Comparison of ENCODE assay signal across 15 cellular contexts in genomic region chr4:101123231-101123630, GRCh38.
DNase-seq lines count a peak whose midpoint lies in the region; ATAC-seq, FAIRE-seq and TF ChIP-seq lines count a peak whose summit lies in the region.
"Had no signal": no experiment of that assay in that cellular context is flagged by ENCODE, and none has a peak within 500 bp of the region (broad histone marks: within the 10 kb centered on the region; RNA-seq: fewer than 3 reads in every experiment).

No MANE protein-coding gene starts in this region.

- H3K4me3 Mint-ChIP-seq in activated CD8-positive, alpha-beta T cell treated with anti-CD3 and anti-CD28 coated beads for 36 hours: no peak overlapping the region
- H3K4me3 Mint-ChIP-seq in activated CD8-positive, alpha-beta T cell treated with anti-CD3 and anti-CD28 coated beads, Interleukin-2, amount 10 ng/mL, durations not matched to agents 7 days and 5 days: no peak overlapping the region
- no peak overlapping the region for H3K4me3 Mint-ChIP-seq in activated T-helper 17 cell treated with anti-CD3 and anti-CD28 coated beads, Interleukin-2, amount 50 U/mL, for 72 hours
- no peak overlapping the region for H3K4me3 Mint-ChIP-seq in nephron progenitor cell
- H3K4me3 Mint-ChIP-seq in mesothelial cell of epicardium: no peak overlapping the region

- TF ChIP-seq CTCF in activated CD8-positive, alpha-beta T cell treated with anti-CD3 and anti-CD28 coated beads for 36 hours (IDR thresholded peaks at IDR 0.05): no peak
- TF ChIP-seq CTCF in nephron progenitor cell (IDR thresholded peaks at IDR 0.05): no peak
- no peak for TF ChIP-seq CTCF in mesothelial cell of epicardium (IDR thresholded peaks at IDR 0.05; ENCODE audit: unreplicated experiment)

- CTCF ChIA-PET in activated CD8-positive, alpha-beta T cell treated with anti-CD3 and anti-CD28 coated beads for 36 hours (lab: Charles Lee): no interaction called here
- CTCF ChIA-PET in activated CD8-positive, alpha-beta T cell treated with anti-CD3 and anti-CD28 coated beads, Interleukin-2, amount 10 ng/mL, durations not matched to agents 7 days and 5 days (lab: Charles Lee): interaction anchor here (0.6 kb wide), 1 partner anchor 174 kb away, joined by 3 read pairs; no protein-coding TSS in a partner anchor

- peak; percentile 47 for FAIRE-seq in GM19239 (lab: Jason Lieb, UNC)
- FAIRE-seq: K562 had no signal

- intact Hi-C loops in activated CD8-positive, alpha-beta T cell treated with anti-CD3 and anti-CD28 coated beads for 36 hours (cut with micrococcal nuclease): no loop called here

- no peak for DNase-seq in activated CD8-positive, alpha-beta T cell treated with anti-CD3 and anti-CD28 coated beads for 36 hours
- DNase-seq in activated CD8-positive, alpha-beta T cell treated with anti-CD3 and anti-CD28 coated beads, Interleukin-2, amount 10 ng/mL, durations not matched to agents 7 days and 5 days: no peak
- no peak for DNase-seq in GM19239 (ENCODE audit: insufficient read length, low spot score)
- DNase-seq in nephron progenitor cell: no peak
- DNase-seq in activated CD4-positive, CD25-positive, alpha-beta regulatory T cell treated with anti-CD3 and anti-CD28 coated beads, Interleukin-2, amount 50 U/mL, for 72 hours: no peak
- no peak for DNase-seq in mesothelial cell of epicardium (ENCODE audit: low spot score in 2 of 2, unreplicated experiment in 2 of 2)
- DNase-seq: HCEC 1CT, MG63, NCI-H1105, NCI-H187, NCI-H446 treated with DMSO at 0.1 percent for 48 hours, NCI-H748 treated with DMSO at 0.1 percent for 48 hours had no signal

- no peaks in the 10 kb centered on the region for H3K9me3 Mint-ChIP-seq in activated CD8-positive, alpha-beta T cell treated with anti-CD3 and anti-CD28 coated beads for 36 hours
- H3K9me3 Mint-ChIP-seq in activated CD8-positive, alpha-beta T cell treated with anti-CD3 and anti-CD28 coated beads, Interleukin-2, amount 10 ng/mL, durations not matched to agents 7 days and 5 days (ENCODE audit: insufficient read depth): no peaks in the 10 kb centered on the region
- H3K9me3 Mint-ChIP-seq in activated T-helper 17 cell treated with anti-CD3 and anti-CD28 coated beads, Interleukin-2, amount 50 U/mL, for 72 hours: no peaks in the 10 kb centered on the region
- no peaks in the 10 kb centered on the region for H3K9me3 Mint-ChIP-seq in nephron progenitor cell
- no peaks in the 10 kb centered on the region for H3K9me3 Mint-ChIP-seq in mesothelial cell of epicardium

- peak; percentile 45 for ATAC-seq in activated CD8-positive, alpha-beta T cell treated with anti-CD3 and anti-CD28 coated beads for 36 hours
- ATAC-seq in activated CD8-positive, alpha-beta T cell treated with anti-CD3 and anti-CD28 coated beads, Interleukin-2, amount 10 ng/mL, durations not matched to agents 7 days and 5 days: no peak
- peak; percentile 66 for ATAC-seq in activated T-helper 17 cell treated with anti-CD3 and anti-CD28 coated beads, Interleukin-2, amount 50 U/mL, for 72 hours (replicated peaks)
- no peak for ATAC-seq in GM19035 (IDR thresholded peaks at IDR 0.05; ENCODE audit: unreplicated experiment)
- ATAC-seq: K562 had no signal

- no peak overlapping the region for H3K27ac Mint-ChIP-seq in activated CD8-positive, alpha-beta T cell treated with anti-CD3 and anti-CD28 coated beads for 36 hours
- no peak overlapping the region for H3K27ac Mint-ChIP-seq in activated CD8-positive, alpha-beta T cell treated with anti-CD3 and anti-CD28 coated beads, Interleukin-2, amount 10 ng/mL, durations not matched to agents 7 days and 5 days
- H3K27ac Mint-ChIP-seq in activated T-helper 17 cell treated with anti-CD3 and anti-CD28 coated beads, Interleukin-2, amount 50 U/mL, for 72 hours: peak overlapping the region; percentile 18
- H3K27ac Mint-ChIP-seq in nephron progenitor cell (peak overlapping the region; percentile 82), mesothelial cell of epicardium (no peak overlapping the region)

- POLR2A ChIA-PET in activated CD8-positive, alpha-beta T cell treated with anti-CD3 and anti-CD28 coated beads for 36 hours (lab: Charles Lee): no interaction called here
- POLR2A ChIA-PET in activated CD8-positive, alpha-beta T cell treated with anti-CD3 and anti-CD28 coated beads, Interleukin-2, amount 10 ng/mL, durations not matched to agents 7 days and 5 days (lab: Charles Lee): no interaction called here

- H3K4me1 Mint-ChIP-seq in activated CD8-positive, alpha-beta T cell treated with anti-CD3 and anti-CD28 coated beads for 36 hours (ENCODE audit: low read depth): peaks cover 34% of the 10 kb centered on the region
- H3K4me1 Mint-ChIP-seq in activated CD8-positive, alpha-beta T cell treated with anti-CD3 and anti-CD28 coated beads, Interleukin-2, amount 10 ng/mL, durations not matched to agents 7 days and 5 days (ENCODE audit: low read depth): peaks cover 6% of the 10 kb centered on the region
- peaks cover 18% of the 10 kb centered on the region for H3K4me1 Mint-ChIP-seq in activated T-helper 17 cell treated with anti-CD3 and anti-CD28 coated beads, Interleukin-2, amount 50 U/mL, for 72 hours
- H3K4me1 Mint-ChIP-seq in nephron progenitor cell: no peaks in the 10 kb centered on the region
- no peaks in the 10 kb centered on the region for H3K4me1 Mint-ChIP-seq in mesothelial cell of epicardium

- no peaks in the 10 kb centered on the region for H3K27me3 Mint-ChIP-seq in activated CD8-positive, alpha-beta T cell treated with anti-CD3 and anti-CD28 coated beads for 36 hours
- no peaks in the 10 kb centered on the region for H3K27me3 Mint-ChIP-seq in activated CD8-positive, alpha-beta T cell treated with anti-CD3 and anti-CD28 coated beads, Interleukin-2, amount 10 ng/mL, durations not matched to agents 7 days and 5 days (ENCODE audit: low read depth)
- no peaks in the 10 kb centered on the region for H3K27me3 Mint-ChIP-seq in activated T-helper 17 cell treated with anti-CD3 and anti-CD28 coated beads, Interleukin-2, amount 50 U/mL, for 72 hours
- no peaks in the 10 kb centered on the region for H3K27me3 Mint-ChIP-seq in nephron progenitor cell (ENCODE audit: low read depth, poor library complexity)
- no peaks in the 10 kb centered on the region for H3K27me3 Mint-ChIP-seq in mesothelial cell of epicardium (ENCODE audit: low read depth)

- peaks cover 5% of the 10 kb centered on the region for H3K36me3 Mint-ChIP-seq in activated CD8-positive, alpha-beta T cell treated with anti-CD3 and anti-CD28 coated beads for 36 hours (ENCODE audit: low read depth)
- no peaks in the 10 kb centered on the region for H3K36me3 Mint-ChIP-seq in activated CD8-positive, alpha-beta T cell treated with anti-CD3 and anti-CD28 coated beads, Interleukin-2, amount 10 ng/mL, durations not matched to agents 7 days and 5 days (ENCODE audit: low read depth)
- no peaks in the 10 kb centered on the region for H3K36me3 Mint-ChIP-seq in activated T-helper 17 cell treated with anti-CD3 and anti-CD28 coated beads, Interleukin-2, amount 50 U/mL, for 72 hours (ENCODE audit: low read depth)
- no peaks in the 10 kb centered on the region for H3K36me3 Mint-ChIP-seq in nephron progenitor cell (ENCODE audit: low read depth)
- no peaks in the 10 kb centered on the region for H3K36me3 Mint-ChIP-seq in mesothelial cell of epicardium

Comparison
In these comparisons a context has a peak if more than half of its experiments do, and no peak if none do; other contexts are left out.
1. ATAC-seq: peak in activated CD8-positive, alpha-beta T cell treated with anti-CD3 and anti-CD28 coated beads for 36 hours (single experiment) and activated T-helper 17 cell treated with anti-CD3 and anti-CD28 coated beads, Interleukin-2, amount 50 U/mL, for 72 hours (single experiment); none in activated CD8-positive, alpha-beta T cell treated with anti-CD3 and anti-CD28 coated beads, Interleukin-2, amount 10 ng/mL, durations not matched to agents 7 days and 5 days (single experiment) and GM19035 (single experiment).
2. H3K27ac Mint-ChIP-seq: peak in activated T-helper 17 cell treated with anti-CD3 and anti-CD28 coated beads, Interleukin-2, amount 50 U/mL, for 72 hours (single experiment) and nephron progenitor cell (single experiment); none in activated CD8-positive, alpha-beta T cell treated with anti-CD3 and anti-CD28 coated beads for 36 hours (single experiment), activated CD8-positive, alpha-beta T cell treated with anti-CD3 and anti-CD28 coated beads, Interleukin-2, amount 10 ng/mL, durations not matched to agents 7 days and 5 days (single experiment) and mesothelial cell of epicardium (single experiment).